In genomic region chr11:86848132-86848531, GRCh38 we compare ENCODE assay signal across 25 cellular contexts.
"Had no signal": no experiment of that assay in that cellular context is flagged by ENCODE, and none has a peak within 500 bp of the region (broad histone marks: within the 10 kb centered on the region; RNA-seq: fewer than 3 reads in every experiment).

No MANE protein-coding gene starts in this region.

- H3K27me3 Mint-ChIP-seq: natural killer cell treated with Interleukin-12 subunit alpha and Interleukin-12 subunit beta and Interleukin-15 and Interleukin-18, amount 100 ng/mL, for 72 hours; stimulated activated memory B cell treated with anti-CD40 and anti-IgM and Interleukin-4, amounts not matched to agents 10 μg/mL and 1 μg/mL and 100 μg/mL, for 72 hours had no signal

- H3K4me3 Mint-ChIP-seq: immature natural killer cell; mesothelial cell of epicardium; naive thymus-derived CD4-positive, alpha-beta T cell; natural killer cell treated with Interleukin-12 subunit alpha and Interleukin-12 subunit beta and Interleukin-15 and Interleukin-18, amount 100 ng/mL, for 72 hours; stimulated activated memory B cell treated with anti-CD40 and anti-IgM and Interleukin-4, amounts not matched to agents 10 μg/mL and 1 μg/mL and 100 μg/mL, for 72 hours; stimulated activated naive CD8-positive, alpha-beta T cell treated with anti-CD3 and anti-CD28 coated beads, Interleukin-15, amount 100 ng/mL, for 72 hours had no signal

- H3K9me3 ChIP-seq: lower lobe of right lung, ovary, prostate gland, upper lobe of left lung had no signal

- ATAC-seq: lower lobe of right lung; naive thymus-derived CD4-positive, alpha-beta T cell; natural killer cell treated with Interleukin-12 subunit alpha and Interleukin-12 subunit beta and Interleukin-15 and Interleukin-18, amount 100 ng/mL, for 72 hours; right cardiac atrium; sciatic nerve; stimulated activated memory B cell treated with anti-CD40 and anti-IgM and Interleukin-4, amounts not matched to agents 10 μg/mL and 1 μg/mL and 100 μg/mL, for 72 hours; stimulated activated naive CD8-positive, alpha-beta T cell treated with anti-CD3 and anti-CD28 coated beads, Interleukin-15, amount 100 ng/mL, for 72 hours had no signal

- H3K27ac Mint-ChIP-seq: immature natural killer cell; naive thymus-derived CD4-positive, alpha-beta T cell; natural killer cell treated with Interleukin-12 subunit alpha and Interleukin-12 subunit beta and Interleukin-15 and Interleukin-18, amount 100 ng/mL, for 72 hours; stimulated activated memory B cell treated with anti-CD40 and anti-IgM and Interleukin-4, amounts not matched to agents 10 μg/mL and 1 μg/mL and 100 μg/mL, for 72 hours had no signal

- H3K4me3 ChIP-seq: lower lobe of right lung, ovary, prostate gland, spleen, tibial nerve, upper lobe of left lung had no signal

- H3K27ac ChIP-seq: lower lobe of right lung, ovary, prostate gland, spleen, tibial nerve, upper lobe of left lung had no signal

- H3K27me3 ChIP-seq: ovary, spleen, tibial nerve, upper lobe of left lung had no signal

- H3K4me1 Mint-ChIP-seq: naive thymus-derived CD4-positive, alpha-beta T cell; stimulated activated memory B cell treated with anti-CD40 and anti-IgM and Interleukin-4, amounts not matched to agents 10 μg/mL and 1 μg/mL and 100 μg/mL, for 72 hours; stimulated activated naive CD8-positive, alpha-beta T cell treated with anti-CD3 and anti-CD28 coated beads, Interleukin-15, amount 100 ng/mL, for 72 hours had no signal

- H3K4me1 ChIP-seq: prostate gland, spleen, tibial nerve had no signal

- DNase-seq: head of caudate nucleus; hypothalamus; immature natural killer cell; kidney; lower lobe of right lung; mammary epithelial cell; mesenchymal stem cell; naive thymus-derived CD4-positive, alpha-beta T cell; ovary; retina; small intestine; spleen; stimulated activated CD4-positive, alpha-beta T cell treated with anti-CD3 and anti-CD28 coated beads, Interleukin-4, amount 100 ng/mL, for 4 hours; stimulated activated CD8-positive, alpha-beta memory T cell treated with anti-CD3 and anti-CD28 coated beads, Interleukin-4, amount 100 ng/mL, for 48 hours; stimulated activated naive CD4-positive, alpha-beta T cell treated with Interleukin-2 at 50 U/mL for 16 hours; stimulated activated naive CD8-positive, alpha-beta T cell treated with anti-CD3 and anti-CD28 coated beads, Interleukin-15, amount 100 ng/mL, for 72 hours; substantia nigra had no signal

- H3K36me3 Mint-ChIP-seq: naive thymus-derived CD4-positive, alpha-beta T cell; natural killer cell treated with Interleukin-12 subunit alpha and Interleukin-12 subunit beta and Interleukin-15 and Interleukin-18, amount 100 ng/mL, for 72 hours; stimulated activated memory B cell treated with anti-CD40 and anti-IgM and Interleukin-4, amounts not matched to agents 10 μg/mL and 1 μg/mL and 100 μg/mL, for 72 hours had no signal

- H3K9me3 Mint-ChIP-seq: natural killer cell treated with Interleukin-12 subunit alpha and Interleukin-12 subunit beta and Interleukin-15 and Interleukin-18, amount 100 ng/mL, for 72 hours; stimulated activated memory B cell treated with anti-CD40 and anti-IgM and Interleukin-4, amounts not matched to agents 10 μg/mL and 1 μg/mL and 100 μg/mL, for 72 hours; stimulated activated naive CD8-positive, alpha-beta T cell treated with anti-CD3 and anti-CD28 coated beads, Interleukin-15, amount 100 ng/mL, for 72 hours had no signal

- H3K36me3 ChIP-seq: lower lobe of right lung, ovary, prostate gland, spleen, tibial nerve, upper lobe of left lung had no signal
